In the genomic region with DNA sequence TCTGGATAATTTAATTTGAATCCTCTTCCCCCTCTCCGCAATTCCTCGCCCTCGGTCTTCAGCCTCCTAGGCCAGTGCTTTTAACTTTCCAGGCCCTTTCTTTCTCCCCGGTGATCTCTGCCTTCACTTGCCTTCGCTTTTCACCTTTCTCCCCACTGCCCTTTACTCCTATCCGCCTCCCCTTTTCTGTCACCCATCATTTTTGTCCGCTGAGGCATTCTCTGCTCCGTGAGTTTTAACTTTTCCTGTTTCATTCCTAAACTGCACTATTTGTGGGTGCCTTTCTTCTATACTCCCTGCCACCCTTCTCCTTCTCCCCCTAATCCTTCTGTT, we compare ENCODE assay signal across 8 cellular contexts. TPM values are rescaled to one million over a fixed set of nuclear protein-coding genes. Genes with fewer than 3 reads are reported as not detected.
A peak's percentile ranks its signal among the peaks of the same experiment; 100 is the strongest.
DNase-seq lines count a peak whose midpoint lies in the region; ATAC-seq and TF ChIP-seq lines count a peak whose summit lies in the region.

No MANE protein-coding gene starts in this region.

- H3K36me3 Mint-ChIP-seq in activated naive CD4-positive, alpha-beta T cell treated with anti-CD3 and anti-CD28 coated beads for 36 hours (ENCODE audit: low read depth) = peaks cover 4% of the 10 kb centered on the region

- H3K4me3 Mint-ChIP-seq in activated naive CD4-positive, alpha-beta T cell treated with anti-CD3 and anti-CD28 coated beads for 36 hours = peak overlapping the region; percentile 88

- peak overlapping the region; percentile 74 for H3K27ac Mint-ChIP-seq in activated naive CD4-positive, alpha-beta T cell treated with anti-CD3 and anti-CD28 coated beads for 36 hours

- H3K36me3 ChIP-seq in ascending aorta (no peaks in the 10 kb centered on the region), right lobe of liver (no peaks in the 10 kb centered on the region), transverse colon (no peaks in the 10 kb centered on the region)

- CTCF ChIA-PET in activated naive CD4-positive, alpha-beta T cell treated with anti-CD3 and anti-CD28 coated beads for 36 hours (lab: Charles Lee) = no interaction called here

- H3K27ac ChIP-seq in ascending aorta = peak overlapping the region; percentile 81 to 85
- peak overlapping the region; percentile 92 to 95 (median 94) for H3K27ac ChIP-seq in right lobe of liver
- H3K27ac ChIP-seq in transverse colon = peak overlapping the region; percentile 91 to 94 (median 92)

- H3K4me1 ChIP-seq in ascending aorta (peaks cover 0 to 24% of the 10 kb centered on the region in 2 donors), right lobe of liver (peaks cover 0 to 29% (median 5%) of the 10 kb centered on the region in 4 donors), transverse colon (peaks cover 11 to 30% (median 27%) of the 10 kb centered on the region in 4 donors)

- H3K27me3 ChIP-seq in ascending aorta (no peaks in the 10 kb centered on the region), right lobe of liver (no peaks in the 10 kb centered on the region), transverse colon (no peaks in the 10 kb centered on the region)

- H3K9me3 ChIP-seq in ascending aorta (no peaks in the 10 kb centered on the region), right lobe of liver (no peaks in the 10 kb centered on the region), transverse colon (no peaks in the 10 kb centered on the region)

- TF ChIP-seq POLR2A in right lobe of liver (IDR thresholded peaks at IDR 0.05) (no peak), transverse colon (IDR thresholded peaks at IDR 0.05) (no peak)

- no peaks in the 10 kb centered on the region for H3K9me3 Mint-ChIP-seq in activated naive CD4-positive, alpha-beta T cell treated with anti-CD3 and anti-CD28 coated beads for 36 hours

- peaks cover 39% of the 10 kb centered on the region for H3K4me1 Mint-ChIP-seq in activated naive CD4-positive, alpha-beta T cell treated with anti-CD3 and anti-CD28 coated beads for 36 hours (ENCODE audit: low read depth)

- no peak for DNase-seq in activated naive CD4-positive, alpha-beta T cell treated with anti-CD3 and anti-CD28 coated beads for 36 hours
- DNase-seq in activated naive CD4-positive, alpha-beta T cell (lab: John Stamatoyannopoulos, UW) = no peak
- no peak for DNase-seq in ascending aorta (ENCODE audit: low spot score in 2 of 2)
- DNase-seq in right lobe of liver = no peak
- DNase-seq in transverse colon = no peak
- DNase-seq in SKM-1 (lab: John Stamatoyannopoulos, UW; ENCODE audit: unreplicated experiment) = no peak
- no peak for DNase-seq in RKO (ENCODE audit: low spot score)

- no peak for ATAC-seq in right lobe of liver
- ATAC-seq in GM21529 (IDR thresholded peaks at IDR 0.05; ENCODE audit: unreplicated experiment) = no peak

- H3K4me3 ChIP-seq in ascending aorta (peak overlapping the region; percentile 75 to 96), right lobe of liver (peak overlapping the region; percentile 91 to 99 (median 94)), transverse colon (peak overlapping the region; percentile 77 to 99 (median 84))

- TF ChIP-seq EP300 in transverse colon (IDR thresholded peaks at IDR 0.05; ENCODE audit: low read depth) = no peak

- TF ChIP-seq CTCF in ascending aorta (IDR thresholded peaks at IDR 0.05) = no peak
- no peak for TF ChIP-seq CTCF in right lobe of liver (IDR thresholded peaks at IDR 0.05)
- no peak for TF ChIP-seq CTCF in transverse colon (IDR thresholded peaks at IDR 0.05)

- in situ Hi-C loops in transverse colon (cut with MboI; ENCODE audit: low pct_ligation_motif_present in 1 of 4, low pct_unique_long_range_greater_than_20kb in 1 of 4, low sequenced_read_pairs in 3 of 4) = loop anchor here in 2 of 4 donors (10.0 to 25.0 kb wide), 2 partner anchors 380 to 392 kb away; no protein-coding TSS in a partner anchor

- H3K27me3 Mint-ChIP-seq in activated naive CD4-positive, alpha-beta T cell treated with anti-CD3 and anti-CD28 coated beads for 36 hours (ENCODE audit: low read depth) = no peaks in the 10 kb centered on the region

- WGBS in right lobe of liver (ENCODE audit: insufficient coverage, low coverage, low lambda C conversion rate, missing lambda C conversion rate) = 5% methylated on average over 8 of the region's 8 CpGs
- WGBS in transverse colon (ENCODE audit: low coverage in 1 of 2), 2 donors = 0 to 6% methylated on average over 6 to 8 of the region's 8 CpGs

- intact Hi-C loops in activated naive CD4-positive, alpha-beta T cell treated with anti-CD3 and anti-CD28 coated beads for 36 hours (cut with micrococcal nuclease) = loop anchor here (1.0 to 5.0 kb wide), 4 partner anchors 13 to 1556 kb away; a partner anchor contains a TSS
- intact Hi-C loops in ascending aorta (cut with DNase I) (loop anchor here (1.0 to 10.0 kb wide), 2 partner anchors 140 to 364 kb away; a partner anchor contains a TSS), right lobe of liver (cut with DNase I) (no loop called here), transverse colon (cut with DNase I; ENCODE audit: low total_unique reads) (no loop called here)

RNA-seq across cellular contexts. Expression of a gene that starts 0.7 kb away (rescaled TPM):
- 10 to 100 TPM; 49.9 to 53.9 TPM for total RNA-seq in activated naive CD4-positive, alpha-beta T cell treated with anti-CD3 and anti-CD28 coated beads for 36 hours
- 70.0 TPM for total RNA-seq in ascending aorta
- 100 to 1,000 TPM; 102 to 164 (median 153) TPM for total RNA-seq in right lobe of liver
- total RNA-seq in transverse colon = 100 to 1,000 TPM in 1 of 4 donors, 10 to 100 TPM in 3; 51.3 to 104 (median 65.3) TPM

RNA-seq across cellular contexts. Expression of a gene that starts 2.5 kb away (rescaled TPM):
- under 1 TPM; 0.15 to 0.24 TPM for total RNA-seq in activated naive CD4-positive, alpha-beta T cell treated with anti-CD3 and anti-CD28 coated beads for 36 hours
- not detected for total RNA-seq in ascending aorta
- 1 to 10 TPM; 2.1 to 7.6 (median 3.3) TPM for total RNA-seq in right lobe of liver
- total RNA-seq in transverse colon = 10 to 100 TPM in 1 of 4 donors, under 1 TPM in 2, not detected in 1; 0.16 to 10.7 (median 0.27) TPM

Comparison
In these comparisons a context has a peak if more than half of its experiments do, and no peak if none do; other contexts are left out.
1. intact Hi-C loops: an anchor here in activated naive CD4-positive, alpha-beta T cell treated with anti-CD3 and anti-CD28 coated beads for 36 hours (1.0 to 5.0 kb wide) and ascending aorta (1.0 to 10.0 kb wide); none called in right lobe of liver and transverse colon.